ENCODE assay signal across 1 cellular context in genomic region chr17:47898246-47898645, GRCh38.
A peak's percentile ranks its signal among the peaks of the same experiment; 100 is the strongest.
TF ChIP-seq lines count a peak whose summit lies in the region.

No MANE protein-coding gene starts in this region.

TF ChIP-seq in HepG2, 621 proteins besides CTCF, POLR2A, EP300 and RAD21:
- TF ChIP-seq CEBPB (IDR thresholded peaks at IDR 0.05; ENCODE audit: borderline replicate concordance, low read depth, low read length) = peak; percentile 38
- TF ChIP-seq HOXD1 (CRISPR knock-in tag; IDR thresholded peaks at IDR 0.05) = no peak
